Comparison of ENCODE assay signal across 5 cellular contexts in genomic region chr15:27388014-27388413, GRCh38.
A peak's percentile ranks its signal among the peaks of the same experiment; 100 is the strongest.
DNase-seq lines count a peak whose midpoint lies in the region; ATAC-seq, FAIRE-seq and TF ChIP-seq lines count a peak whose summit lies in the region.
"Not testable (repeated sequence)": the region's sequence is repeated elsewhere in the genome, so short reads cannot be mapped to it uniquely, and the experiment has no call there.

No MANE protein-coding gene starts in this region.

- not testable (repeated sequence) for H3K4me3 ChIP-seq in H1 (ENCODE audit: extremely low read depth in 1 of 4, insufficient read depth in 2 of 4, low read depth in 3 of 4, low read length in 4 of 4); HepG2 (replicated peaks in 1 of 3; ENCODE audit: insufficient read depth in 1 of 3, low read depth in 2 of 3, low read length in 3 of 3); neuronal stem cell (ENCODE audit: low read length in 2 of 2)

- H2AK5ac ChIP-seq in H1 (ENCODE audit: low read depth, low read length) = peak overlapping the region; percentile 95; the same call in 1 of the 2 replicates
- not testable (repeated sequence) for H2AK5ac ChIP-seq in neuronal stem cell (ENCODE audit: low read depth, low read length)

- H4K20me1 ChIP-seq in H1 (replicated peaks in 1 of 2; ENCODE audit: control insufficient read depth in 1 of 2, insufficient read depth in 2 of 2, low read length in 2 of 2); HepG2 (ENCODE audit: insufficient read depth, low read length): not testable (repeated sequence)

- not testable (repeated sequence) for H2BK120ac ChIP-seq in H1 (replicated peaks; ENCODE audit: low read depth, low read length); neuronal stem cell (ENCODE audit: low read depth, low read length)

- not testable (repeated sequence) for H4K91ac ChIP-seq in H1 (replicated peaks; ENCODE audit: insufficient read length, low read length); neuronal stem cell (ENCODE audit: low read depth, low read length, poor library complexity)

- not testable (repeated sequence) for H4K5ac ChIP-seq in H1 (ENCODE audit: insufficient read length, low read depth, low read length)

- POLR2A ChIA-PET in H1 (lab: Charles Lee; ENCODE audit: partially characterized antibody); HepG2 (lab: Yijun Ruan, JAX): not testable (repeated sequence)

- not testable (repeated sequence) for TF ChIP-seq RAD21 in H1 (IDR thresholded peaks at IDR 0.05 in 1 of 2, conservative IDR thresholded peaks at IDR 0.05 in 1 of 2; ENCODE audit: low read depth in 2 of 2, low read length in 2 of 2); HepG2 (CRISPR knock-in tag; IDR thresholded peaks at IDR 0.05)

- not testable (repeated sequence) for TF ChIP-seq EP300 in H1 (IDR thresholded peaks at IDR 0.05; ENCODE audit: borderline replicate concordance in 1 of 2, low read depth in 2 of 2, low read length in 2 of 2); HepG2 (IDR thresholded peaks at IDR 0.05; ENCODE audit: low read depth in 2 of 2, low read length in 2 of 2); HepG2 (CRISPR knock-in tag; IDR thresholded peaks at IDR 0.05; ENCODE audit: borderline replicate concordance)

- not testable (repeated sequence) for H3K23me2 ChIP-seq in H1 (ENCODE audit: low read depth, low read length)

- H2BK20ac ChIP-seq in H1 (ENCODE audit: low read length) = not testable (repeated sequence)

- not testable (repeated sequence) for H3K4me2 ChIP-seq in H1 (ENCODE audit: insufficient read depth in 1 of 2, low read depth in 2 of 2, low read length in 2 of 2); HepG2 (ENCODE audit: low read depth, low read length); neuronal stem cell (ENCODE audit: insufficient read depth, low read length, poor library complexity, severe bottlenecking)

- H3K27ac ChIP-seq in H1 (ENCODE audit: low read depth, low read length); HepG2 (ENCODE audit: extremely low read length, insufficient read depth, low read length); neuronal stem cell (replicated peaks; ENCODE audit: low read length): not testable (repeated sequence)

- TF ChIP-seq CTCF in H1 (IDR thresholded peaks at IDR 0.05; ENCODE audit: control extremely low read depth in 1 of 3, insufficient read depth in 1 of 3, low read depth in 1 of 3, low read length in 3 of 3); HepG2 (CRISPR knock-in tag; IDR thresholded peaks at IDR 0.05): not testable (repeated sequence)

- not testable (repeated sequence) for H3K79me1 ChIP-seq in H1 (ENCODE audit: low read depth, low read length); neuronal stem cell (ENCODE audit: low read depth, low read length)

- not testable (repeated sequence) for H2BK15ac ChIP-seq in H1 (ENCODE audit: low read length); neuronal stem cell (ENCODE audit: low read length)

- CTCF ChIA-PET in H1 (lab: Charles Lee; ENCODE audit: partially characterized antibody); HepG2 (lab: Yijun Ruan, JAX; ENCODE audit: low intra/inter-chr PET ratio, low total read pairs): not testable (repeated sequence)

- H3K14ac ChIP-seq in H1 (ENCODE audit: insufficient read length); neuronal stem cell (ENCODE audit: low read length): not testable (repeated sequence)

- H2BK5ac ChIP-seq in H1 (ENCODE audit: low read depth, low read length); neuronal stem cell (ENCODE audit: low read length): not testable (repeated sequence)

- not testable (repeated sequence) for ATAC-seq in HepG2

- not testable (repeated sequence) for H3K4me1 ChIP-seq in H1 (replicated peaks in 1 of 4; ENCODE audit: control insufficient read depth in 3 of 4, insufficient read depth in 4 of 4, low read length in 3 of 4); HepG2 (ENCODE audit: insufficient read depth, low read length); neuronal stem cell (ENCODE audit: control insufficient read depth in 2 of 2, insufficient read depth in 1 of 2, low read depth in 1 of 2, low read length in 2 of 2)

- H3K18ac ChIP-seq in H1 (ENCODE audit: extremely low read depth, low read length); neuronal stem cell (ENCODE audit: low read length): not testable (repeated sequence)

- not testable (repeated sequence) for H3K56ac ChIP-seq in H1 (replicated peaks; ENCODE audit: insufficient read length, low read depth, low read length)

- not testable (repeated sequence) for H3K27me3 ChIP-seq in H1 (replicated peaks in 1 of 4; ENCODE audit: control insufficient read depth in 3 of 4, extremely low read depth in 1 of 4, insufficient read depth in 3 of 4, low read length in 3 of 4); HepG2 (ENCODE audit: control insufficient read depth in 1 of 2, insufficient read depth in 2 of 2, low read length in 2 of 2); neuronal stem cell (ENCODE audit: control insufficient read depth in 3 of 3, insufficient read depth in 3 of 3, low read depth in 1 of 3, low read length in 3 of 3)

- not testable (repeated sequence) for H2AFZ ChIP-seq in H1 (ENCODE audit: low read length); HepG2 (ENCODE audit: low read length); neuronal stem cell (ENCODE audit: low read length)

- TF ChIP-seq POLR2A in H1 (IDR thresholded peaks at IDR 0.05; ENCODE audit: control extremely low read depth in 1 of 2, low read depth in 2 of 2, low read length in 2 of 2); HepG2 (IDR thresholded peaks at IDR 0.05; ENCODE audit: insufficient read depth in 1 of 2, low read depth in 2 of 2, low read length in 2 of 2): not testable (repeated sequence)

- not testable (repeated sequence) for H3K4ac ChIP-seq in H1 (replicated peaks; ENCODE audit: insufficient read length, low read depth, low read length); neuronal stem cell (ENCODE audit: low read length)

- H3K79me2 ChIP-seq in H1 (ENCODE audit: control insufficient read depth in 1 of 2, insufficient read depth in 2 of 2, low read length in 2 of 2); HepG2 (ENCODE audit: insufficient read depth, low read length): not testable (repeated sequence)

- not testable (repeated sequence) for BruUV-seq in HepG2 (replicated peaks; lab: Mats Ljungman, UMichigan)

- H3K9ac ChIP-seq in H1 (replicated peaks in 1 of 4; ENCODE audit: extremely low read depth in 1 of 4, low read depth in 3 of 4, low read length in 3 of 4); HepG2 (ENCODE audit: insufficient read depth, low read depth, low read length); neuronal stem cell (ENCODE audit: low read depth, low read length, poor library complexity): not testable (repeated sequence)

- not testable (repeated sequence) for H3K23ac ChIP-seq in H1 (ENCODE audit: insufficient read length); neuronal stem cell (ENCODE audit: low read depth, low read length, poor library complexity)

- not testable (repeated sequence) for H2BK12ac ChIP-seq in H1 (ENCODE audit: low read depth, low read length); neuronal stem cell (ENCODE audit: low read length)

- H3K9me3 ChIP-seq in H1 (ENCODE audit: insufficient read depth in 2 of 2, low read depth in 1 of 2, low read length in 1 of 2); HepG2 (ENCODE audit: low read length); neuronal stem cell (replicated peaks in 1 of 2; ENCODE audit: control insufficient read depth in 2 of 2, insufficient read depth in 1 of 2, low read depth in 1 of 2, low read length in 2 of 2): not testable (repeated sequence)

- intact Hi-C loops in HepG2 (cut with micrococcal nuclease; ENCODE audit: unreplicated experiment) = not testable (repeated sequence)

- in situ Hi-C loops in HepG2 (cut with HindIII; ENCODE audit: extremely low pct_ligation_motif_present, low pct_unique_long_range_greater_than_20kb) = not testable (repeated sequence)

- not testable (repeated sequence) for FAIRE-seq in H1 (lab: Jason Lieb, UNC); HepG2 (lab: Jason Lieb, UNC)
- FAIRE-seq in urothelium cell line (lab: Jason Lieb, UNC) = peak; percentile 76

- not testable (repeated sequence) for H4K8ac ChIP-seq in H1 (ENCODE audit: extremely low read depth, insufficient read depth, low read length)
- peak overlapping the region; percentile 45 for H4K8ac ChIP-seq in neuronal stem cell (ENCODE audit: low read depth, low read length)

- H3K36me3 ChIP-seq in H1 (ENCODE audit: control insufficient read depth in 2 of 4, insufficient read depth in 4 of 4, low read length in 3 of 4); HepG2 (replicated peaks in 1 of 2; ENCODE audit: control insufficient read depth in 1 of 2, insufficient read depth in 2 of 2, low read length in 2 of 2); neuronal stem cell (replicated peaks in 1 of 2; ENCODE audit: control insufficient read depth in 2 of 2, insufficient read depth in 2 of 2, low read length in 2 of 2): not testable (repeated sequence)

- DNase-seq in H1 (ENCODE audit: low read depth in 1 of 2, low spot score in 2 of 2); HepG2 (ENCODE audit: low spot score); neuronal stem cell (ENCODE audit: low spot score); urothelium cell line (ENCODE audit: low spot score): not testable (repeated sequence)
- DNase-seq in left kidney (ENCODE audit: low read depth, low spot score) = peak; percentile 58

TF ChIP-seq in HepG2, 621 proteins besides CTCF, POLR2A, EP300 and RAD21:
- TF ChIP-seq HNRNPK (IDR thresholded peaks at IDR 0.05; ENCODE audit: low read depth, low read length, poor library complexity, severe bottlenecking) = peak; percentile 30
- peak; percentile 58 for TF ChIP-seq PCBP2 (optimal IDR thresholded peaks at IDR 0.05; ENCODE audit: low read depth, low read length, poor library complexity, severe bottlenecking)
